Comparison of ENCODE assay signal across 9 cellular contexts in genomic region chr6:43070028-43070632, GRCh38. TPM values are rescaled to one million over a fixed set of nuclear protein-coding genes. Genes with fewer than 3 reads are reported as not detected.
A peak's percentile ranks its signal among the peaks of the same experiment; 100 is the strongest.
DNase-seq lines count a peak whose midpoint lies in the region; ATAC-seq and TF ChIP-seq lines count a peak whose summit lies in the region.
"Had no signal": no experiment of that assay in that cellular context is flagged by ENCODE, and none has a peak within 500 bp of the region (broad histone marks: within the 10 kb centered on the region; RNA-seq: fewer than 3 reads in every experiment).

No MANE protein-coding gene starts in this region.

- peaks cover 35% of the 10 kb centered on the region for H3K36me3 ChIP-seq in endodermal cell (ENCODE audit: control insufficient read depth, insufficient read depth, low read length)

- H3K4me3 Mint-ChIP-seq in endodermal cell, result no peak overlapping the region
- no peak overlapping the region for H3K4me3 Mint-ChIP-seq in osteocyte (ENCODE audit: unreplicated experiment)

- no peak overlapping the region for H3K27ac ChIP-seq in endodermal cell (ENCODE audit: low read depth, low read length)
- H3K27ac ChIP-seq: BLaER1 had no signal

- H3K4me1 Mint-ChIP-seq in endodermal cell, result peaks cover 2% of the 10 kb centered on the region
- peaks cover 11% of the 10 kb centered on the region for H3K4me1 Mint-ChIP-seq in osteocyte (ENCODE audit: unreplicated experiment)

- H3K9me3 Mint-ChIP-seq in endodermal cell (no peaks in the 10 kb centered on the region), osteocyte (ENCODE audit: unreplicated experiment) (no peaks in the 10 kb centered on the region)

- no peak for ATAC-seq in HG03108 (IDR thresholded peaks at IDR 0.05; ENCODE audit: unreplicated experiment)
- ATAC-seq in GM21390 (IDR thresholded peaks at IDR 0.05; ENCODE audit: unreplicated experiment), result no peak

- H3K9me3 ChIP-seq in endodermal cell (ENCODE audit: control insufficient read depth, low read length), result no peaks in the 10 kb centered on the region
- H3K9me3 ChIP-seq: BLaER1 had no signal

- TF ChIP-seq CTCF in endodermal cell (conservative IDR thresholded peaks at IDR 0.05) (peak; percentile 83), osteocyte (IDR thresholded peaks at IDR 0.05) (peak; percentile 69)

- peak; percentile 41 for DNase-seq in NCI-H1436 (lab: John Stamatoyannopoulos, UW)
- no peak for DNase-seq in NCI-H1436 treated with DMSO at 0.1 percent for 48 hours (lab: John Stamatoyannopoulos, UW)
- DNase-seq in HEK293T (ENCODE audit: extremely low spot score), result peak; percentile 67
- peak; percentile 75 for DNase-seq in RKO (ENCODE audit: low spot score)
- DNase-seq in endodermal cell, result peak; percentile 71
- no peak for DNase-seq in osteocyte (ENCODE audit: extremely low spot score, unreplicated experiment)

- H3K36me3 Mint-ChIP-seq in endodermal cell (ENCODE audit: low read depth) (peaks cover 35% of the 10 kb centered on the region), osteocyte (ENCODE audit: unreplicated experiment) (peaks cover 32% of the 10 kb centered on the region)

- H3K4me1 ChIP-seq in endodermal cell (ENCODE audit: control insufficient read depth, insufficient read depth, low read length), result no peaks in the 10 kb centered on the region

- H3K27me3 Mint-ChIP-seq in endodermal cell (ENCODE audit: insufficient read depth), result no peaks in the 10 kb centered on the region
- no peaks in the 10 kb centered on the region for H3K27me3 Mint-ChIP-seq in osteocyte (ENCODE audit: unreplicated experiment)

- no peak overlapping the region for H3K4me3 ChIP-seq in endodermal cell (ENCODE audit: low read length)
- H3K4me3 ChIP-seq: BLaER1 had no signal

- POLR2A ChIA-PET in HEK293T (lab: Yijun Ruan, JAX), result interaction anchor here (1.2 kb wide), 1 partner anchor 75 kb away, joined by 3 read pairs; no protein-coding TSS in a partner anchor

- CTCF ChIA-PET in HEK293T (lab: Yijun Ruan, JAX), result interaction anchor here (0.7 to 0.8 kb wide), 2 partner anchors 73 to 74 kb away, joined by 3 to 4 read pairs; no protein-coding TSS in a partner anchor

- H3K27ac Mint-ChIP-seq in endodermal cell, result peak overlapping the region; percentile 68
- no peak overlapping the region for H3K27ac Mint-ChIP-seq in osteocyte (ENCODE audit: unreplicated experiment)

- no peak overlapping the region for H3K9ac ChIP-seq in endodermal cell (ENCODE audit: extremely low read depth, low read length, poor library complexity, severe bottlenecking)
- H3K9ac ChIP-seq: BLaER1 had no signal

- WGBS in endodermal cell (ENCODE audit: insufficient coverage in 1 of 2, insufficient read length in 1 of 2), 2 experiments, result 54 to 85% methylated on average over 4 to 6 of the region's 6 CpGs

- no peaks in the 10 kb centered on the region for H3K27me3 ChIP-seq in endodermal cell (ENCODE audit: control insufficient read depth, insufficient read depth, low read length, poor library complexity, severe bottlenecking)
- H3K27me3 ChIP-seq: BLaER1 had no signal

TF ChIP-seq in HEK293T, 16 proteins besides CTCF, POLR2A, EP300 and RAD21:
- TF ChIP-seq L3MBTL2 (conservative IDR thresholded peaks at IDR 0.05) (no peak), ZNF384 (IDR thresholded peaks at IDR 0.05) (peak; percentile 99)

RNA-seq across cellular contexts. Expression of gene PTK7, which starts 6.0 kb away (rescaled TPM):
- 100 to 1,000 TPM; 167 to 183 TPM for total RNA-seq in endodermal cell
- polyA plus RNA-seq in endodermal cell (2013, experiment 1 of 2), result 126 TPM
- polyA plus RNA-seq in endodermal cell (2013, experiment 2 of 2), result 121 TPM
- 183 and 189 TPM in 2 replicates for total RNA-seq in osteocyte

RNA-seq across cellular contexts. Expression of gene KLC4, which starts 10.7 kb away (rescaled TPM):
- 10 to 100 TPM; 36.6 to 38.0 TPM for total RNA-seq in endodermal cell
- 40.7 TPM for polyA plus RNA-seq in endodermal cell (2013, experiment 1 of 2)
- polyA plus RNA-seq in endodermal cell (2013, experiment 2 of 2), result 35.4 TPM
- 39.0 and 44.5 TPM in 2 replicates for total RNA-seq in osteocyte

RNA-seq across cellular contexts. Expression of gene MRPL2, which starts 10.9 kb away (rescaled TPM):
- total RNA-seq in endodermal cell (10 to 100 TPM; 51.6 to 65.2 TPM), osteocyte (50.7 and 55.2 TPM in 2 replicates)
- polyA plus RNA-seq in endodermal cell (2013, experiment 1 of 2), result 64.5 TPM
- polyA plus RNA-seq in endodermal cell (2013, experiment 2 of 2), result 63.3 TPM

RNA-seq across cellular contexts. Expression of gene CUL7, which starts 16.5 kb away (rescaled TPM):
- 10 to 100 TPM; 39.0 to 51.7 TPM for total RNA-seq in endodermal cell
- 37.9 TPM for polyA plus RNA-seq in endodermal cell (2013, experiment 1 of 2)
- polyA plus RNA-seq in endodermal cell (2013, experiment 2 of 2), result 36.0 TPM
- total RNA-seq in osteocyte, result 59.9 and 62.3 TPM in 2 replicates

RNA-seq across cellular contexts. Expression of gene RRP36, which starts 48.7 kb away (rescaled TPM):
- total RNA-seq in endodermal cell, result 10 to 100 TPM; 76.9 to 80.6 TPM
- polyA plus RNA-seq in endodermal cell (2013, experiment 1 of 2), result 68.7 TPM
- 67.9 TPM for polyA plus RNA-seq in endodermal cell (2013, experiment 2 of 2)
- 58.1 and 66.2 TPM in 2 replicates for total RNA-seq in osteocyte

Comparison
In these comparisons a context has a peak if more than half of its experiments do, and no peak if none do; other contexts are left out.
1. DNase-seq: peak in NCI-H1436 (single experiment), HEK293T (single experiment), RKO (single experiment) and endodermal cell (single experiment); none in NCI-H1436 treated with DMSO at 0.1 percent for 48 hours (single experiment) and osteocyte (single experiment).